1 cellular context compared by ENCODE assay signal in the genomic region with DNA sequence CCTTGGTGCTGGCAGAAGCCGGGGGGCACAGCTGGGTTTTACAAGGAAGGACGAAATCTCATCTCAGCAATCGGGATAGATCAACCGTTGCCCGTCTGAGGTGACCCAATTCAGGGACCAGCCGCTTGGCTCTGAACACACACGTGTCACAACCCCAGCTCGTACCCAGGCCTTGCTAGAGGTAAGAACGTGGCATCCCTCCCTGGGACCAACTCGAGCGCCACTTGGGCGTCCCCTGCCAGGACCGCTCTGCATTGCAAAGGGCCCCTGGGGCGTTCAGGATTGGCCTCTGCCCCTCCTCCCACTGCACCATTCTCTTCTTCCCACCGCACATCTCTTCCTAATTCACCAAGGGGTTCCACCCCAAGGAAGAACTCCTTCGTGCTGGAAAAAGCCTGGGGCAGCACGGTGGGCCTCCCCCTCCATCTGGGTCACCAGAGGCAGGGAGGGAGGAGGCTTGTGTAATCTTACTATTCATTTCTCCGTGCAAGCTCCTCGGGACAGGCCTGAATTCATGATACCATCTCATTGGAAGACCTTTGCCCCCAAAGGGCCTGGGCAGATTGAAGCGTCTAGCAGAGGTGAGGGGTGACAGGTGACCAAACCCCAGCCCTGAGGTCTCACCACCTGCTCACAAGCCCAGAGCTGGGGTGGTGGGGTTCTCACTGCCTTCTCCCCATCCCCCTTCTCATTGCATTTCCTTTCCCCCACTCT.
TF ChIP-seq lines count a peak whose summit lies in the region.

No MANE protein-coding gene starts in this region.

TF ChIP-seq in SK-N-SH, 30 proteins besides CTCF, POLR2A, EP300 and RAD21 (continued from another document):
- TF ChIP-seq, protein P1, sequence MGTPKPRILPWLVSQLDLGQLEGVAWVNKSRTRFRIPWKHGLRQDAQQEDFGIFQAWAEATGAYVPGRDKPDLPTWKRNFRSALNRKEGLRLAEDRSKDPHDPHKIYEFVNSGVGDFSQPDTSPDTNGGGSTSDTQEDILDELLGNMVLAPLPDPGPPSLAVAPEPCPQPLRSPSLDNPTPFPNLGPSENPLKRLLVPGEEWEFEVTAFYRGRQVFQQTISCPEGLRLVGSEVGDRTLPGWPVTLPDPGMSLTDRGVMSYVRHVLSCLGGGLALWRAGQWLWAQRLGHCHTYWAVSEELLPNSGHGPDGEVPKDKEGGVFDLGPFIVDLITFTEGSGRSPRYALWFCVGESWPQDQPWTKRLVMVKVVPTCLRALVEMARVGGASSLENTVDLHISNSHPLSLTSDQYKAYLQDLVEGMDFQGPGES (IDR thresholded peaks at IDR 0.05; ENCODE audit: low read depth, low read length) = no peak
- TF ChIP-seq, protein P2, sequence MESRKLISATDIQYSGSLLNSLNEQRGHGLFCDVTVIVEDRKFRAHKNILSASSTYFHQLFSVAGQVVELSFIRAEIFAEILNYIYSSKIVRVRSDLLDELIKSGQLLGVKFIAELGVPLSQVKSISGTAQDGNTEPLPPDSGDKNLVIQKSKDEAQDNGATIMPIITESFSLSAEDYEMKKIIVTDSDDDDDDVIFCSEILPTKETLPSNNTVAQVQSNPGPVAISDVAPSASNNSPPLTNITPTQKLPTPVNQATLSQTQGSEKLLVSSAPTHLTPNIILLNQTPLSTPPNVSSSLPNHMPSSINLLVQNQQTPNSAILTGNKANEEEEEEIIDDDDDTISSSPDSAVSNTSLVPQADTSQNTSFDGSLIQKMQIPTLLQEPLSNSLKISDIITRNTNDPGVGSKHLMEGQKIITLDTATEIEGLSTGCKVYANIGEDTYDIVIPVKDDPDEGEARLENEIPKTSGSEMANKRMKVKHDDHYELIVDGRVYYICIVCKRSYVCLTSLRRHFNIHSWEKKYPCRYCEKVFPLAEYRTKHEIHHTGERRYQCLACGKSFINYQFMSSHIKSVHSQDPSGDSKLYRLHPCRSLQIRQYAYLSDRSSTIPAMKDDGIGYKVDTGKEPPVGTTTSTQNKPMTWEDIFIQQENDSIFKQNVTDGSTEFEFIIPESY (IDR thresholded peaks at IDR 0.05; ENCODE audit: borderline replicate concordance, low read depth) = no peak
- TF ChIP-seq ELF1 (IDR thresholded peaks at IDR 0.05) = no peak
- no peak for TF ChIP-seq TAF1 (IDR thresholded peaks at IDR 0.05; ENCODE audit: borderline replicate concordance, low read depth, low read length)
TF ChIP-seq in SK-N-SH: peak in this region for 0.
